Comparison of ENCODE assay signal across 11 cellular contexts in genomic region chr3:8529197-8529637, GRCh38. TPM values are rescaled to one million over a fixed set of nuclear protein-coding genes. Genes with fewer than 3 reads are reported as not detected.
DNase-seq lines count a peak whose midpoint lies in the region; ATAC-seq and TF ChIP-seq lines count a peak whose summit lies in the region.
"Had no signal": no experiment of that assay in that cellular context is flagged by ENCODE, and none has a peak within 500 bp of the region (broad histone marks: within the 10 kb centered on the region; RNA-seq: fewer than 3 reads in every experiment).

No MANE protein-coding gene starts in this region.

- ATAC-seq in Right ventricle myocardium inferior = peak; percentile 33
- ATAC-seq in HG03025 (IDR thresholded peaks at IDR 0.05; ENCODE audit: low FRiP score, unreplicated experiment) = no peak

- TF ChIP-seq EP300 in neural cell (conservative IDR thresholded peaks at IDR 0.05; ENCODE audit: poor library complexity, severe bottlenecking) = no peak

- no peak overlapping the region for H3K4me3 ChIP-seq in neural cell (ENCODE audit: low read length)
- H3K4me3 ChIP-seq: cardiac muscle cell, Peyer's patch had no signal

- no peaks in the 10 kb centered on the region for H3K27me3 ChIP-seq in neural cell (ENCODE audit: insufficient read depth, low read depth, low read length)
- H3K27me3 ChIP-seq: cardiac muscle cell, Peyer's patch had no signal

- no peaks in the 10 kb centered on the region for H3F3A ChIP-seq in neural cell (ENCODE audit: insufficient read depth, low read length, poor library complexity, severe bottlenecking)

- peak overlapping the region; percentile 34 for H3K4me2 ChIP-seq in neural cell (ENCODE audit: low read length)

- intact Hi-C loops in Right ventricle myocardium inferior (cut with DNase I) (no loop called here), cardiac septum (cut with DNase I) (no loop called here)

- H3K36me3 ChIP-seq in neural cell (ENCODE audit: insufficient read depth, low read length) = no peaks in the 10 kb centered on the region
- H3K36me3 ChIP-seq: cardiac muscle cell, Peyer's patch had no signal

- H3K9me3 ChIP-seq in neural cell (ENCODE audit: low read length) = no peaks in the 10 kb centered on the region
- H3K9me3 ChIP-seq: Peyer's patch had no signal

- H4K20me1 ChIP-seq in neural cell (ENCODE audit: insufficient read depth) = no peaks in the 10 kb centered on the region

- H3K9me2 ChIP-seq in neural cell (ENCODE audit: insufficient read depth, low read length) = no peaks in the 10 kb centered on the region

- peak overlapping the region; percentile 1 for H3K9ac ChIP-seq in neural cell (ENCODE audit: low read length)

- peak overlapping the region; percentile 35 for H3K27ac ChIP-seq in neural cell (ENCODE audit: low read length)
- H3K27ac ChIP-seq: cardiac muscle cell had no signal

- DNase-seq in Right ventricle myocardium inferior (ENCODE audit: missing footprints) = no peak
- DNase-seq in cardiac septum (ENCODE audit: low spot score) = no peak
- peak; percentile 35 for DNase-seq in foreskin melanocyte
- DNase-seq in stimulated activated naive CD4-positive, alpha-beta T cell (lab: John Stamatoyannopoulos, UW) = no peak
- no peak for DNase-seq in NCI-H2029 (lab: John Stamatoyannopoulos, UW)
- no peak for DNase-seq in Kasumi-1 (lab: John Stamatoyannopoulos, UW)
- DNase-seq: activated CD4-positive, alpha-beta memory T cell treated with anti-CD3 and anti-CD28 coated beads for 36 hours; Peyer's patch had no signal

- H2AFZ ChIP-seq in neural cell (ENCODE audit: low read depth, low read length) = no peak overlapping the region

- no peaks in the 10 kb centered on the region for H3K79me2 ChIP-seq in neural cell (replicated peaks; ENCODE audit: insufficient read depth, low read length)

- no peak for TF ChIP-seq CTCF in neural cell (IDR thresholded peaks at IDR 0.05; ENCODE audit: poor library complexity, severe bottlenecking)

- TF ChIP-seq RAD21 in neural cell (conservative IDR thresholded peaks at IDR 0.05) = no peak

TF ChIP-seq in neural cell, 6 proteins besides CTCF, POLR2A, EP300 and RAD21:
- no peak for TF ChIP-seq TAF1 (IDR thresholded peaks at IDR 0.05; ENCODE audit: low read depth)
- TF ChIP-seq SMC3 (conservative IDR thresholded peaks at IDR 0.05; ENCODE audit: poor library complexity) = no peak
- TF ChIP-seq POLR2AphosphoS5 (IDR thresholded peaks at IDR 0.05) = no peak
- no peak for TF ChIP-seq REST (IDR thresholded peaks at IDR 0.05; ENCODE audit: borderline replicate concordance)
- no peak for TF ChIP-seq EZH2 (IDR thresholded peaks at IDR 0.05; ENCODE audit: borderline replicate concordance, insufficient read depth, low read length, poor library complexity, severe bottlenecking)
- TF ChIP-seq MXI1 (conservative IDR thresholded peaks at IDR 0.05; ENCODE audit: poor library complexity, severe bottlenecking) = no peak

RNA-seq across cellular contexts. Expression of gene LMCD1, which starts 27.6 kb away (rescaled TPM):
- total RNA-seq in Right ventricle myocardium inferior (48.1 TPM), cardiac septum (57.6 TPM)
- 3.4 and 3.5 TPM in 2 replicates for polyA plus RNA-seq in neural cell
- 0.73 and 1.3 TPM in 2 replicates for polyA minus RNA-seq in neural cell
